ENCODE assay signal across 1 cellular context in genomic region chr7:99833289-99833877, GRCh38.
TF ChIP-seq lines count a peak whose summit lies in the region.

No MANE protein-coding gene starts in this region.

TF ChIP-seq in K562, 482 proteins besides CTCF, POLR2A, EP300 and RAD21 (continued from another document and continues in another):
- TF ChIP-seq, protein P1, sequence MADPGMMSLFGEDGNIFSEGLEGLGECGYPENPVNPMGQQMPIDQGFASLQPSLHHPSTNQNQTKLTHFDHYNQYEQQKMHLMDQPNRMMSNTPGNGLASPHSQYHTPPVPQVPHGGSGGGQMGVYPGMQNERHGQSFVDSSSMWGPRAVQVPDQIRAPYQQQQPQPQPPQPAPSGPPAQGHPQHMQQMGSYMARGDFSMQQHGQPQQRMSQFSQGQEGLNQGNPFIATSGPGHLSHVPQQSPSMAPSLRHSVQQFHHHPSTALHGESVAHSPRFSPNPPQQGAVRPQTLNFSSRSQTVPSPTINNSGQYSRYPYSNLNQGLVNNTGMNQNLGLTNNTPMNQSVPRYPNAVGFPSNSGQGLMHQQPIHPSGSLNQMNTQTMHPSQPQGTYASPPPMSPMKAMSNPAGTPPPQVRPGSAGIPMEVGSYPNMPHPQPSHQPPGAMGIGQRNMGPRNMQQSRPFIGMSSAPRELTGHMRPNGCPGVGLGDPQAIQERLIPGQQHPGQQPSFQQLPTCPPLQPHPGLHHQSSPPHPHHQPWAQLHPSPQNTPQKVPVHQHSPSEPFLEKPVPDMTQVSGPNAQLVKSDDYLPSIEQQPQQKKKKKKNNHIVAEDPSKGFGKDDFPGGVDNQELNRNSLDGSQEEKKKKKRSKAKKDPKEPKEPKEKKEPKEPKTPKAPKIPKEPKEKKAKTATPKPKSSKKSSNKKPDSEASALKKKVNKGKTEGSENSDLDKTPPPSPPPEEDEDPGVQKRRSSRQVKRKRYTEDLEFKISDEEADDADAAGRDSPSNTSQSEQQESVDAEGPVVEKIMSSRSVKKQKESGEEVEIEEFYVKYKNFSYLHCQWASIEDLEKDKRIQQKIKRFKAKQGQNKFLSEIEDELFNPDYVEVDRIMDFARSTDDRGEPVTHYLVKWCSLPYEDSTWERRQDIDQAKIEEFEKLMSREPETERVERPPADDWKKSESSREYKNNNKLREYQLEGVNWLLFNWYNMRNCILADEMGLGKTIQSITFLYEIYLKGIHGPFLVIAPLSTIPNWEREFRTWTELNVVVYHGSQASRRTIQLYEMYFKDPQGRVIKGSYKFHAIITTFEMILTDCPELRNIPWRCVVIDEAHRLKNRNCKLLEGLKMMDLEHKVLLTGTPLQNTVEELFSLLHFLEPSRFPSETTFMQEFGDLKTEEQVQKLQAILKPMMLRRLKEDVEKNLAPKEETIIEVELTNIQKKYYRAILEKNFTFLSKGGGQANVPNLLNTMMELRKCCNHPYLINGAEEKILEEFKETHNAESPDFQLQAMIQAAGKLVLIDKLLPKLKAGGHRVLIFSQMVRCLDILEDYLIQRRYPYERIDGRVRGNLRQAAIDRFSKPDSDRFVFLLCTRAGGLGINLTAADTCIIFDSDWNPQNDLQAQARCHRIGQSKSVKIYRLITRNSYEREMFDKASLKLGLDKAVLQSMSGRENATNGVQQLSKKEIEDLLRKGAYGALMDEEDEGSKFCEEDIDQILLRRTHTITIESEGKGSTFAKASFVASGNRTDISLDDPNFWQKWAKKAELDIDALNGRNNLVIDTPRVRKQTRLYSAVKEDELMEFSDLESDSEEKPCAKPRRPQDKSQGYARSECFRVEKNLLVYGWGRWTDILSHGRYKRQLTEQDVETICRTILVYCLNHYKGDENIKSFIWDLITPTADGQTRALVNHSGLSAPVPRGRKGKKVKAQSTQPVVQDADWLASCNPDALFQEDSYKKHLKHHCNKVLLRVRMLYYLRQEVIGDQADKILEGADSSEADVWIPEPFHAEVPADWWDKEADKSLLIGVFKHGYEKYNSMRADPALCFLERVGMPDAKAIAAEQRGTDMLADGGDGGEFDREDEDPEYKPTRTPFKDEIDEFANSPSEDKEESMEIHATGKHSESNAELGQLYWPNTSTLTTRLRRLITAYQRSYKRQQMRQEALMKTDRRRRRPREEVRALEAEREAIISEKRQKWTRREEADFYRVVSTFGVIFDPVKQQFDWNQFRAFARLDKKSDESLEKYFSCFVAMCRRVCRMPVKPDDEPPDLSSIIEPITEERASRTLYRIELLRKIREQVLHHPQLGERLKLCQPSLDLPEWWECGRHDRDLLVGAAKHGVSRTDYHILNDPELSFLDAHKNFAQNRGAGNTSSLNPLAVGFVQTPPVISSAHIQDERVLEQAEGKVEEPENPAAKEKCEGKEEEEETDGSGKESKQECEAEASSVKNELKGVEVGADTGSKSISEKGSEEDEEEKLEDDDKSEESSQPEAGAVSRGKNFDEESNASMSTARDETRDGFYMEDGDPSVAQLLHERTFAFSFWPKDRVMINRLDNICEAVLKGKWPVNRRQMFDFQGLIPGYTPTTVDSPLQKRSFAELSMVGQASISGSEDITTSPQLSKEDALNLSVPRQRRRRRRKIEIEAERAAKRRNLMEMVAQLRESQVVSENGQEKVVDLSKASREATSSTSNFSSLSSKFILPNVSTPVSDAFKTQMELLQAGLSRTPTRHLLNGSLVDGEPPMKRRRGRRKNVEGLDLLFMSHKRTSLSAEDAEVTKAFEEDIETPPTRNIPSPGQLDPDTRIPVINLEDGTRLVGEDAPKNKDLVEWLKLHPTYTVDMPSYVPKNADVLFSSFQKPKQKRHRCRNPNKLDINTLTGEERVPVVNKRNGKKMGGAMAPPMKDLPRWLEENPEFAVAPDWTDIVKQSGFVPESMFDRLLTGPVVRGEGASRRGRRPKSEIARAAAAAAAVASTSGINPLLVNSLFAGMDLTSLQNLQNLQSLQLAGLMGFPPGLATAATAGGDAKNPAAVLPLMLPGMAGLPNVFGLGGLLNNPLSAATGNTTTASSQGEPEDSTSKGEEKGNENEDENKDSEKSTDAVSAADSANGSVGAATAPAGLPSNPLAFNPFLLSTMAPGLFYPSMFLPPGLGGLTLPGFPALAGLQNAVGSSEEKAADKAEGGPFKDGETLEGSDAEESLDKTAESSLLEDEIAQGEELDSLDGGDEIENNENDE (IDR thresholded peaks at IDR 0.05; ENCODE audit: low read depth, low read length), result no peak
- TF ChIP-seq, protein P2, sequence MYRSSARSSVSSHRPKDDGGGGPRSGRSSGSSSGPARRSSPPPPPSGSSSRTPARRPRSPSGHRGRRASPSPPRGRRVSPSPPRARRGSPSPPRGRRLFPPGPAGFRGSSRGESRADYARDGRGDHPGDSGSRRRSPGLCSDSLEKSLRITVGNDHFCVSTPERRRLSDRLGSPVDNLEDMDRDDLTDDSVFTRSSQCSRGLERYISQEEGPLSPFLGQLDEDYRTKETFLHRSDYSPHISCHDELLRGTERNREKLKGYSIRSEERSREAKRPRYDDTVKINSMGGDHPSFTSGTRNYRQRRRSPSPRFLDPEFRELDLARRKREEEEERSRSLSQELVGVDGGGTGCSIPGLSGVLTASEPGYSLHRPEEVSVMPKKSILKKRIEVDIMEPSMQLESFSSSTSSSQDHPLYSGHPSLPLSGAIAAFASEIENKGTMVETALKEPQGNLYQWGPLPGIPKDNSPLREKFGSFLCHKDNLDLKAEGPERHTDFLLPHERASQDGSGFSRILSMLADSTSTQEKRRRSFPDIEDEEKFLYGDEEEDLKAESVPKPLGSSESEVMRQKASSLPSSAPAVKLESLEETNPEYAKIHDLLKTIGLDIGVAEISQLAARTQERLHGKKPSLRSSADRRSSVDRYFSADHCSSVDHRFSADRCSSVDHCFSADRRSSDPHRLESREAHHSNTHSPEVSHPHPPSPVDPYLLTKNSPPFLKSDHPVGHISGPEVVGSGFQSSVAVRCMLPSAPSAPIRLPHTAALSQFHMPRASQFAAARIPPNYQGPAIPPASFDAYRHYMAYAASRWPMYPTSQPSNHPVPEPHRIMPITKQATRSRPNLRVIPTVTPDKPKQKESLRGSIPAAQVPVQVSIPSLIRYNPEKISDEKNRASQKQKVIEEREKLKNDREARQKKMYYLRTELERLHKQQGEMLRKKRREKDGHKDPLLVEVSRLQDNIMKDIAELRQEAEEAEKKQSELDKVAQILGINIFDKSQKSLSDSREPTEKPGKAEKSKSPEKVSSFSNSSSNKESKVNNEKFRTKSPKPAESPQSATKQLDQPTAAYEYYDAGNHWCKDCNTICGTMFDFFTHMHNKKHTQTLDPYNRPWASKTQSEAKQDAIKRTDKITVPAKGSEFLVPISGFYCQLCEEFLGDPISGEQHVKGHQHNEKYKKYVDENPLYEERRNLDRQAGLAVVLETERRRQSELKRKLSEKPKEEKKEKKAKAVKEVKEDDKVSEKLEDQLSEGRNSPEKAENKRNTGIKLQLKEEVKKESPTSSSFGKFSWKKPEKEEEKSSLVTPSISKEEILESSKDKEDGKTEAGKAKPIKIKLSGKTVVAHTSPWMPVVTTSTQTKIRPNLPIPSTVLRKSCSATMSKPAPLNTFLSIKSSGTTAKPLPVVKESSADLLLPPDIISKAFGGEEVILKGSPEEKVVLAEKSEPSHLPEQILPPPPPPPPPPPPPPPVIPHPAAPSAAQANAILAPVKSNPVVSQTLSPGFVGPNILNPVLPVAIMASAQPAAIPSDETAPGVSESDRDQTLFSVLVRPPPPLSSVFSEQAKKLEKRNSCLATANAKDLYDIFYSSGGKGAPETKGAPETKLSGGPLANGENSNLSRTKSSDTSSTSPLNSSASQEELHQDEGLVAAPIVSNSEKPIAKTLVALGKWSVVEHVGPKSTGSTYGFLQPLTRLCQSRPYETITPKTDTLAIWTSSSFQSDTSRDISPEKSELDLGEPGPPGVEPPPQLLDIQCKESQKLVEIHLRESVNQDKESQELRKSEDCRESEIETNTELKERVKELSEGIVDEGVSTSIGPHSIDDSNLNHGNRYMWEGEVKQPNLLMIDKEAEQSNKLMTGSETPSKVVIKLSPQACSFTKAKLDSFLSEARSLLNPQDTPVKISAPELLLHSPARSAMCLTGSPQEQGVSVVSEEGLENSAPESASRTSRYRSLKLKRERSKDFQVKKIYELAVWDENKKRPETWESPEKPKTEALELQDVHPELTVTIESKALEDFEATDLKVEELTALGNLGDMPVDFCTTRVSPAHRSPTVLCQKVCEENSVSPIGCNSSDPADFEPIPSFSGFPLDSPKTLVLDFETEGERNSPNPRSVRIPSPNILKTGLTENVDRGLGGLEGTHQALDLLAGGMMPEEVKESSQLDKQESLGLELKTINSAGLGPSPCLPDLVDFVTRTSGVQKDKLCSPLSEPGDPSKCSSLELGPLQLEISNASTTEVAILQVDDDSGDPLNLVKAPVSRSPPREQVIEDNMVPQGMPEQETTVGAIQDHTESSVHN (IDR thresholded peaks at IDR 0.05; ENCODE audit: borderline replicate concordance in 1 of 2, low read depth in 1 of 2), result peak in 1 of 2 experiments; percentile 91; a peak in 2 of 4 replicates
- TF ChIP-seq RBM34 (IDR thresholded peaks at IDR 0.05; ENCODE audit: borderline replicate concordance, insufficient read depth, low read length) (no peak), ZNF77 (CRISPR knock-in tag; IDR thresholded peaks at IDR 0.05) (no peak), MNT (conservative IDR thresholded peaks at IDR 0.05) (peak; percentile 65 to 86), NR3C1 (CRISPR knock-in tag; IDR thresholded peaks at IDR 0.05) (no peak), SNAPC5 (CRISPR knock-in tag; IDR thresholded peaks at IDR 0.05) (no peak), NFXL1 (CRISPR knock-in tag; IDR thresholded peaks at IDR 0.05) (no peak), TAF7 (tag; IDR thresholded peaks at IDR 0.05) (peak; percentile 34; the same call in 1 of the 2 replicates), VEZF1 (CRISPR knock-in tag; IDR thresholded peaks at IDR 0.05) (peak; percentile 71), HDAC8 (tag; IDR thresholded peaks at IDR 0.05) (no peak), KHSRP (IDR thresholded peaks at IDR 0.05) (peak; percentile 52; the same call in 1 of the 2 replicates), GTF2F1 (IDR thresholded peaks at IDR 0.05; ENCODE audit: low read depth, low read length) (no peak), HIVEP1 (CRISPR knock-in tag; IDR thresholded peaks at IDR 0.05) (no peak), ZEB2 (IDR thresholded peaks at IDR 0.05) (peak; percentile 78; the same call in 1 of the 2 replicates), XRCC3 (IDR thresholded peaks at IDR 0.05) (no peak), STAT5B (CRISPR knock-in tag; IDR thresholded peaks at IDR 0.05) (no peak), POU5F1 (IDR thresholded peaks at IDR 0.05; ENCODE audit: borderline replicate concordance, low read depth, low read length, partially characterized antibody) (no peak), SMAD2 (IDR thresholded peaks at IDR 0.05; ENCODE audit: low read depth, low read length) (no peak), POLR2AphosphoS2 (IDR thresholded peaks at IDR 0.05; ENCODE audit: low read length) (no peak), ZNF707 (CRISPR knock-in tag; conservative IDR thresholded peaks at IDR 0.05) (no peak), RERE (CRISPR knock-in tag; IDR thresholded peaks at IDR 0.05; ENCODE audit: borderline replicate concordance) (no peak), MAFF (IDR thresholded peaks at IDR 0.05; ENCODE audit: low read length) (no peak; the same call in 1 of the 2 replicates), MECOM (CRISPR knock-in tag; IDR thresholded peaks at IDR 0.05) (peak; percentile 70; the same call in 1 of the 2 replicates), CBX8 (IDR thresholded peaks at IDR 0.05; ENCODE audit: borderline replicate concordance, extremely low read depth, low read depth, low read length, poor library complexity, severe bottlenecking) (no peak)
